ENCODE assay signal across 13 cellular contexts in genomic region chr11:77250881-77251640, GRCh38. TPM values are rescaled to one million over a fixed set of nuclear protein-coding genes. Genes with fewer than 3 reads are reported as not detected.
A peak's percentile ranks its signal among the peaks of the same experiment; 100 is the strongest.
DNase-seq lines count a peak whose midpoint lies in the region; ATAC-seq and TF ChIP-seq lines count a peak whose summit lies in the region.
"Had no signal": no experiment of that assay in that cellular context is flagged by ENCODE, and none has a peak within 500 bp of the region (broad histone marks: within the 10 kb centered on the region; RNA-seq: fewer than 3 reads in every experiment).

No MANE protein-coding gene starts in this region.

- ATAC-seq in HG02885 (IDR thresholded peaks at IDR 0.05; ENCODE audit: poor library complexity, unreplicated experiment), result no peak
- ATAC-seq in GM21360 (IDR thresholded peaks at IDR 0.05; ENCODE audit: unreplicated experiment), result no peak

- no peak overlapping the region for H3K4me3 ChIP-seq in fibroblast of the aortic adventitia (ENCODE audit: low read depth, low read length)
- H3K4me3 ChIP-seq: adrenal gland had no signal

- TF ChIP-seq CTCF in RWPE1 (conservative IDR thresholded peaks at IDR 0.05; ENCODE audit: low read depth), result no peak
- TF ChIP-seq CTCF in fibroblast of the aortic adventitia (IDR thresholded peaks at IDR 0.05; ENCODE audit: insufficient read depth, low read length), result no peak

- no peak overlapping the region for H3K27ac ChIP-seq in RWPE1
- H3K27ac ChIP-seq: adrenal gland had no signal

- POLR2A ChIA-PET in RWPE1 (lab: Yijun Ruan, JAX; ENCODE audit: low non-redundant PET), result no interaction called here

- DNase-seq in A172 (ENCODE audit: low spot score) (peak; percentile 64), H4 (ENCODE audit: low spot score) (peak; percentile 14), RWPE1 (ENCODE audit: low spot score) (peak; percentile 85), fibroblast of the aortic adventitia (ENCODE audit: low read depth) (peak; percentile 40), SHP77 treated with DMSO at 0.1 percent for 48 hours (lab: John Stamatoyannopoulos, UW) (no peak), KG1 (lab: John Stamatoyannopoulos, UW) (no peak)
- DNase-seq: adrenal gland, kidney, SIG-M5 had no signal

- CTCF ChIA-PET in RWPE1 (lab: Yijun Ruan, JAX), result no interaction called here

RNA-seq across cellular contexts. Expression of gene GDPD4, which starts 50.4 kb away (rescaled TPM):
- not detected in 2 replicates for total RNA-seq in A172 (2014; rRNA removed; shearing (Covaris generic))
- total RNA-seq in H4 (2014; rRNA removed; shearing (Covaris generic)), result not detected in 2 replicates
- not detected in 2 replicates for total RNA-seq in fibroblast of the aortic adventitia (ENCODE audit: low replicate concordance)
- total RNA-seq: activated CD8-positive, alpha-beta memory T cell treated with anti-CD3 and anti-CD28 coated beads for 36 hours; adrenal gland; kidney; urinary bladder had no signal

Comparison
In these comparisons a context has a peak if more than half of its experiments do, and no peak if none do; other contexts are left out.
1. DNase-seq: peak in A172 (single experiment), H4 (single experiment), RWPE1 (single experiment) and fibroblast of the aortic adventitia (single experiment); none in SHP77 treated with DMSO at 0.1 percent for 48 hours (single experiment) and KG1 (single experiment).